20 cellular contexts compared by ENCODE assay signal in the genomic region with DNA sequence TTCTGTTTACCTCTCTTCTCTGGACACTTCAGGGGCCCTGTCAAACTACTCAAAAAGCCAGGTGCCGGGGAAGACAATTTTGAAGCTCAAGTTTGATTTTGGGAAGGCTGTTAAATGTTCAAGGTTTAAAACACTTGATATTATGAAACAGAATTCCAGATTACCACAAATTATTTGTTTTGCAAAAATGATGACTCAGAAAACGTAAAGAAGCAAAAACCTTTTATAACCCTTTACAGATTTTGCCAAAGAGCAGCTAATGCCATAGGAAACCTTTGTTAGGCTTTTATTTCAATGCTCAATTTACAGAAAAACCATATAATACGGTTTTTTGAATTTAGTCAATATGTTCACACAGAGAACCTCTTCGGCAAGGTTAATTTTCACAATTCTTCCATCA.
DNase-seq lines count a peak whose midpoint lies in the region; TF ChIP-seq lines count a peak whose summit lies in the region.
"Had no signal": no experiment of that assay in that cellular context is flagged by ENCODE, and none has a peak within 500 bp of the region (broad histone marks: within the 10 kb centered on the region; RNA-seq: fewer than 3 reads in every experiment).

No MANE protein-coding gene starts in this region.

- peaks cover 7% of the 10 kb centered on the region for H3K36me3 Mint-ChIP-seq in neural crest cell (ENCODE audit: low read depth)

- DNase-seq in fibroblast of mammary gland (ENCODE audit: low read depth), result peak; percentile 31
- DNase-seq in neural crest cell (ENCODE audit: low read depth, low spot score), result no peak
- DNase-seq in effector memory CD4-positive, alpha-beta T cell, result no peak
- DNase-seq in kidney tubule cell (ENCODE audit: low spot score), result no peak
- DNase-seq in ecto neural progenitor cell (ENCODE audit: low spot score), result no peak
- DNase-seq in NCI-H2081 (lab: John Stamatoyannopoulos, UW), result no peak
- DNase-seq: activated CD4-positive, alpha-beta memory T cell treated with anti-CD3 and anti-CD28 coated beads, Interleukin-2, amount 10 ng/mL, durations not matched to agents 7 days and 5 days; activated naive CD4-positive, alpha-beta T cell; CD4-positive, alpha-beta T cell; GF-D8; heart left ventricle; KBM-7; lower lobe of right lung; NCI-H1930; stimulated activated CD4-positive, alpha-beta T cell treated with anti-CD3 and anti-CD28 coated beads, Interleukin-15, amount 100 ng/mL, for 24 hours; T-helper 9 cell had no signal

- H3K4me3 ChIP-seq in WI38 (ENCODE audit: low read depth, low read length) (peak overlapping the region; percentile 58), fibroblast of mammary gland (ENCODE audit: control insufficient read depth, low read depth, low read length) (no peak overlapping the region)
- H3K4me3 ChIP-seq in effector memory CD4-positive, alpha-beta T cell (ENCODE audit: insufficient read depth, low read depth, low read length, poor library complexity, severe bottlenecking), result no peak overlapping the region
- H3K4me3 ChIP-seq: lower lobe of right lung, right atrium auricular region, vagina had no signal

- H3K4me1 Mint-ChIP-seq in neural crest cell, result peaks cover 17% of the 10 kb centered on the region
- H3K4me1 Mint-ChIP-seq: activated CD4-positive, alpha-beta memory T cell treated with anti-CD3 and anti-CD28 coated beads, Interleukin-2, amount 10 ng/mL, durations not matched to agents 7 days and 5 days had no signal

- no peaks in the 10 kb centered on the region; the same call in 1 of the 2 replicates for H3K36me3 ChIP-seq in ES-I3 (ENCODE audit: insufficient read depth, low read length)
- no peaks in the 10 kb centered on the region for H3K36me3 ChIP-seq in effector memory CD4-positive, alpha-beta T cell (ENCODE audit: control insufficient read depth, insufficient read depth, low read length)
- H3K36me3 ChIP-seq: heart left ventricle, lower lobe of right lung, right atrium auricular region, vagina had no signal

- H3K9me3 Mint-ChIP-seq in neural crest cell, result no peaks in the 10 kb centered on the region
- H3K9me3 Mint-ChIP-seq: activated CD4-positive, alpha-beta memory T cell treated with anti-CD3 and anti-CD28 coated beads, Interleukin-2, amount 10 ng/mL, durations not matched to agents 7 days and 5 days had no signal

- no peaks in the 10 kb centered on the region for H3K9me3 ChIP-seq in ES-I3 (ENCODE audit: control insufficient read depth, insufficient read depth, low read length)
- peaks cover 2% of the 10 kb centered on the region for H3K9me3 ChIP-seq in effector memory CD4-positive, alpha-beta T cell (ENCODE audit: control insufficient read depth, low read length)
- H3K9me3 ChIP-seq: heart left ventricle, lower lobe of right lung, right atrium auricular region, vagina had no signal

- no peak overlapping the region for H3K27ac ChIP-seq in effector memory CD4-positive, alpha-beta T cell (ENCODE audit: insufficient read depth, low read length, poor library complexity, severe bottlenecking)
- H3K27ac ChIP-seq: heart left ventricle, lower lobe of right lung, right atrium auricular region, vagina had no signal

- peak overlapping the region; percentile 79 for H3K9ac ChIP-seq in ES-I3 (ENCODE audit: low read depth, low read length)

- TF ChIP-seq CTCF in WI38 (IDR thresholded peaks at IDR 0.05; ENCODE audit: low read depth, low read length) (no peak), fibroblast of mammary gland (conservative IDR thresholded peaks at IDR 0.05; ENCODE audit: control insufficient read depth, insufficient read depth, low read depth, low read length) (no peak), neural crest cell (conservative IDR thresholded peaks at IDR 0.05) (no peak)

- peaks cover 13% of the 10 kb centered on the region; the same call in 1 of the 2 replicates for H3K4me1 ChIP-seq in ES-I3 (ENCODE audit: insufficient read depth, low read length)
- H3K4me1 ChIP-seq in effector memory CD4-positive, alpha-beta T cell (ENCODE audit: control insufficient read depth, insufficient read depth, low read length, poor library complexity, severe bottlenecking), result no peaks in the 10 kb centered on the region
- H3K4me1 ChIP-seq: heart left ventricle, lower lobe of right lung, right atrium auricular region, vagina had no signal

- no peak overlapping the region for H3K27ac Mint-ChIP-seq in neural crest cell (ENCODE audit: unreplicated experiment)
- H3K27ac Mint-ChIP-seq: activated CD4-positive, alpha-beta memory T cell treated with anti-CD3 and anti-CD28 coated beads, Interleukin-2, amount 10 ng/mL, durations not matched to agents 7 days and 5 days; CD4-positive, alpha-beta T cell had no signal

- H3K4me3 Mint-ChIP-seq in neural crest cell, result peak overlapping the region; percentile 91
- H3K4me3 Mint-ChIP-seq: activated CD4-positive, alpha-beta memory T cell treated with anti-CD3 and anti-CD28 coated beads, Interleukin-2, amount 10 ng/mL, durations not matched to agents 7 days and 5 days; CD4-positive, alpha-beta T cell had no signal

- no peaks in the 10 kb centered on the region for H3K27me3 Mint-ChIP-seq in neural crest cell (ENCODE audit: low read depth)
- H3K27me3 Mint-ChIP-seq: activated CD4-positive, alpha-beta memory T cell treated with anti-CD3 and anti-CD28 coated beads, Interleukin-2, amount 10 ng/mL, durations not matched to agents 7 days and 5 days; CD4-positive, alpha-beta T cell had no signal

- no peaks in the 10 kb centered on the region for H3K27me3 ChIP-seq in effector memory CD4-positive, alpha-beta T cell (replicated peaks; ENCODE audit: control insufficient read depth, insufficient read depth, low read length, poor library complexity, severe bottlenecking)
- H3K27me3 ChIP-seq: heart left ventricle, right atrium auricular region, vagina had no signal
